In the genomic region with DNA sequence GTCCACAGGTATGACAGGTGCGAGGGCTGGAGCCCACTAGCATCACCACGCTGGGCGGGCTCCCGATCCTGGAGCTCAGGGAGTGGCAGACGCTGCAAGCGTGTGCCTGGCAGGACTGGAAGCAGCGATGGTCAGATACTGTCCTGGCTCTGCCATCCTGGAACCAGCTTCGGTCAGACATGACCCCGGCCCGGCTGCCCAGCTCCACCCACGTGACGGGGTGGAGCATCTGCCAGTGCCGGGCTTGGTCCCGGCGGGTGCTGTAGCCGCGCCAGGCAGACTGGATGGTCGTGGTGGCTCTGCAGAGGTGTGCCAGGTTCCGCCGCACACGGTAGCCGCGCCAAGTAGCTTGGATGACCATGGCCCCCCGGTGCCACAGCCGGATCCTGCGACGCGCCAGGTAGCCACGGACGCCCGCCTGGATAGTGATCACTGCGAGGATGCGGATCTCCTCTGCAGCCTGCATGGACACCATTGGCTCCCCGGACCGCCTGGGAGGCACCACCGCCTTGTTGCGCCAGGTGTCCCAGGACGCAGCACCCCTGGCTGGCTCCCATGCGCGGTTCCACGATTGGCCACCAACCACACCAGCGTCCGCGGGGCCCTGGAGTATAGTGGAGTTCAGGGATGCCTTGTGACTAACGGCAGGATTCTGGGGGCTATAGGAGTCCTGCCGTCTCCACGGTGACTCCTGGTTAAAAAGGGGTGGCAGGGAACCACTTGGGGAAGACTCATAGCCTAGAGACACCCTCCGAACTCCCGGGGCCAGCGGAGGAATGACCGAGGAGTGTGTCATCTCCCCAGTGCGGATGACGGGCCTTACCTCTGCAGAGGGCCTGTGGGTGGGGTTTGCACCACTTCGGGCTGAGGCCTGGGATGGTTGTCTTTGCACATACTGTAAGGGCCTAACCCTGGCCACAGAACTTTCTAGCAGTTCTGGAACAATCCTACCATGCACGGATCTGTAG, we compare ENCODE assay signal across 20 cellular contexts. TPM values are rescaled to one million over a fixed set of nuclear protein-coding genes. Genes with fewer than 3 reads are reported as not detected.
"Had no signal": no experiment of that assay in that cellular context is flagged by ENCODE, and none has a peak within 500 bp of the region (broad histone marks: within the 10 kb centered on the region; RNA-seq: fewer than 3 reads in every experiment).

No MANE protein-coding gene starts in this region.

- H3K27ac ChIP-seq: dorsolateral prefrontal cortex, heart right ventricle, left ventricle myocardium inferior, lower lobe of right lung, neutrophil, sigmoid colon, skin epidermis had no signal

- H3K9me3 ChIP-seq: heart right ventricle, left ventricle myocardium inferior, lower lobe of right lung, neutrophil, sigmoid colon had no signal

- H3K36me3 ChIP-seq: left ventricle myocardium inferior, neutrophil had no signal

- FAIRE-seq: kidney had no signal

- H3K4me3 ChIP-seq: heart right ventricle, left ventricle myocardium inferior, lower lobe of right lung, sigmoid colon, skin epidermis had no signal

- DNase-seq: cortex of kidney; effector CD8-positive, alpha-beta T cell; foreskin melanocyte; heart right ventricle; immature natural killer cell; kidney; left cardiac atrium; left ventricle myocardium inferior; lower lobe of right lung; midbrain; naive thymus-derived CD4-positive, alpha-beta T cell; nephron progenitor cell; posterior cingulate gyrus; sigmoid colon; stimulated activated CD4-positive, alpha-beta T cell treated with anti-CD3 and anti-CD28 coated beads, Interleukin-12 subunit alpha, Interleukin-12 subunit beta, amount 100 ng/mL, for 4 hours; stimulated activated naive CD4-positive, alpha-beta T cell treated with Interleukin-2 at 50 U/mL for 16 hours had no signal

- H3K4me1 ChIP-seq: left ventricle myocardium inferior, sigmoid colon had no signal

- H3K27me3 ChIP-seq: dorsolateral prefrontal cortex had no signal

RNA-seq across cellular contexts. Expression of gene IQCN, which starts 16.5 kb away (rescaled TPM):
- total RNA-seq: pulmonary artery endothelial cell had no signal

RNA-seq across cellular contexts. Expression of gene PDE4C, which starts 31.5 kb away (rescaled TPM):
- total RNA-seq: naive thymus-derived CD4-positive, alpha-beta T cell had no signal
- polyA plus RNA-seq: immature natural killer cell; naive thymus-derived CD4-positive, alpha-beta T cell had no signal
